Comparison of ENCODE assay signal across 8 cellular contexts in genomic region chr2:38376346-38376682, GRCh38. TPM values are rescaled to one million over a fixed set of nuclear protein-coding genes. Genes with fewer than 3 reads are reported as not detected.
DNase-seq lines count a peak whose midpoint lies in the region; ATAC-seq and TF ChIP-seq lines count a peak whose summit lies in the region.

No MANE protein-coding gene starts in this region.

- no peaks in the 10 kb centered on the region for H3K36me3 ChIP-seq in liver (ENCODE audit: control insufficient read depth in 4 of 4, insufficient read depth in 3 of 4, low read depth in 1 of 4, low read length in 3 of 4)

- H3K9ac ChIP-seq in liver (ENCODE audit: low read depth in 1 of 2, low read length in 2 of 2): peak overlapping the region; percentile 16 to 79

- intact Hi-C loops in Right ventricle myocardium superior (cut with DNase I): loop anchor here (10.0 kb wide), 2 partner anchors 68 to 1052 kb away; partner anchors contain the start of gene PRKD3
- intact Hi-C loops in Right ventricle myocardium inferior (cut with DNase I): loop anchor here (2.0 to 10.0 kb wide), 5 partner anchors 60 to 452 kb away; partner anchors contain the start of genes RMDN2 and SRSF7

- no peak for TF ChIP-seq RAD21 in liver (IDR thresholded peaks at IDR 0.05)

- H3K4me1 ChIP-seq in liver (ENCODE audit: control insufficient read depth in 4 of 4, insufficient read depth in 4 of 4, low read length in 3 of 4): peaks cover 7 to 49% (median 30%) of the 10 kb centered on the region in 4 donors

- DNase-seq in Right ventricle myocardium superior: peak; percentile 61
- no peak for DNase-seq in Right ventricle myocardium inferior (ENCODE audit: missing footprints)
- DNase-seq in NCI-H1105 treated with DMSO at 0.1 percent for 48 hours (lab: John Stamatoyannopoulos, UW): peak; percentile 69
- no peak for DNase-seq in coronary artery (ENCODE audit: low spot score)
- peak; percentile 14 for DNase-seq in stimulated activated CD8-positive, alpha-beta memory T cell treated with anti-CD3 and anti-CD28 coated beads, Interleukin-12 subunit alpha, Interleukin-12 subunit beta, amount 100 ng/mL, for 1 hour (ENCODE audit: low read depth)

- ATAC-seq in Right ventricle myocardium superior (ENCODE audit: poor library complexity) (peak; percentile 26), Right ventricle myocardium inferior (no peak), HG02763 (IDR thresholded peaks at IDR 0.05; ENCODE audit: unreplicated experiment) (peak; percentile 28)

- no peak for TF ChIP-seq CTCF in VCaP (conservative IDR thresholded peaks at IDR 0.05)
- no peak for TF ChIP-seq CTCF in coronary artery (IDR thresholded peaks at IDR 0.05)
- TF ChIP-seq CTCF in liver (IDR thresholded peaks at IDR 0.05; ENCODE audit: low read depth, low read length, missing input control): no peak

- H3K27me3 ChIP-seq in liver (ENCODE audit: control insufficient read depth in 4 of 4, insufficient read depth in 4 of 4, low read length in 3 of 4): no peaks in the 10 kb centered on the region

- WGBS in liver: under 1% methylated on average over 23 of the region's 23 CpGs

- H3K27ac ChIP-seq in VCaP (peak overlapping the region; percentile 85), coronary artery (peak overlapping the region; percentile 97 to 98), liver (ENCODE audit: low read depth in 1 of 2, low read length in 2 of 2) (peak overlapping the region; percentile 93 to 98)

- H3K9me3 ChIP-seq in liver (ENCODE audit: control insufficient read depth in 4 of 4, low read length in 3 of 4): no peaks in the 10 kb centered on the region

- peak overlapping the region; percentile 90 for H3K4me3 ChIP-seq in coronary artery
- H3K4me3 ChIP-seq in liver (ENCODE audit: low read depth in 1 of 3, low read length in 3 of 3): peak overlapping the region; percentile 73 to 82 (median 80)

TF ChIP-seq in liver, 16 proteins besides CTCF, POLR2A, EP300 and RAD21:
- peak; percentile 3 for TF ChIP-seq YY1 (IDR thresholded peaks at IDR 0.05)
- no peak for TF ChIP-seq JUND (IDR thresholded peaks at IDR 0.05)
- TF ChIP-seq, protein P1, sequence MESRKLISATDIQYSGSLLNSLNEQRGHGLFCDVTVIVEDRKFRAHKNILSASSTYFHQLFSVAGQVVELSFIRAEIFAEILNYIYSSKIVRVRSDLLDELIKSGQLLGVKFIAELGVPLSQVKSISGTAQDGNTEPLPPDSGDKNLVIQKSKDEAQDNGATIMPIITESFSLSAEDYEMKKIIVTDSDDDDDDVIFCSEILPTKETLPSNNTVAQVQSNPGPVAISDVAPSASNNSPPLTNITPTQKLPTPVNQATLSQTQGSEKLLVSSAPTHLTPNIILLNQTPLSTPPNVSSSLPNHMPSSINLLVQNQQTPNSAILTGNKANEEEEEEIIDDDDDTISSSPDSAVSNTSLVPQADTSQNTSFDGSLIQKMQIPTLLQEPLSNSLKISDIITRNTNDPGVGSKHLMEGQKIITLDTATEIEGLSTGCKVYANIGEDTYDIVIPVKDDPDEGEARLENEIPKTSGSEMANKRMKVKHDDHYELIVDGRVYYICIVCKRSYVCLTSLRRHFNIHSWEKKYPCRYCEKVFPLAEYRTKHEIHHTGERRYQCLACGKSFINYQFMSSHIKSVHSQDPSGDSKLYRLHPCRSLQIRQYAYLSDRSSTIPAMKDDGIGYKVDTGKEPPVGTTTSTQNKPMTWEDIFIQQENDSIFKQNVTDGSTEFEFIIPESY (IDR thresholded peaks at IDR 0.05): no peak

RNA-seq across cellular contexts. Expression of gene ATL2, which starts 0.8 kb away (rescaled TPM):
- total RNA-seq in Right ventricle myocardium superior: 30.9 TPM
- total RNA-seq in Right ventricle myocardium inferior: 31.7 TPM
- total RNA-seq in liver: 100 to 1,000 TPM in 1 of 2 donors, 10 to 100 TPM in 1; 66.4 to 163 TPM
- polyA plus RNA-seq in liver: 10 to 100 TPM; 21.0 to 25.1 TPM

Comparison
In these comparisons a context has a peak if more than half of its experiments do, and no peak if none do; other contexts are left out.
1. DNase-seq: peak in Right ventricle myocardium superior (single experiment), NCI-H1105 treated with DMSO at 0.1 percent for 48 hours (single experiment) and stimulated activated CD8-positive, alpha-beta memory T cell treated with anti-CD3 and anti-CD28 coated beads, Interleukin-12 subunit alpha, Interleukin-12 subunit beta, amount 100 ng/mL, for 1 hour (single experiment); none in Right ventricle myocardium inferior (single experiment) and coronary artery (single experiment).
2. Peak in every context shown above with its lines, with median percentiles within 50 percentile points of each other: H3K27ac ChIP-seq.